In the genomic region with DNA sequence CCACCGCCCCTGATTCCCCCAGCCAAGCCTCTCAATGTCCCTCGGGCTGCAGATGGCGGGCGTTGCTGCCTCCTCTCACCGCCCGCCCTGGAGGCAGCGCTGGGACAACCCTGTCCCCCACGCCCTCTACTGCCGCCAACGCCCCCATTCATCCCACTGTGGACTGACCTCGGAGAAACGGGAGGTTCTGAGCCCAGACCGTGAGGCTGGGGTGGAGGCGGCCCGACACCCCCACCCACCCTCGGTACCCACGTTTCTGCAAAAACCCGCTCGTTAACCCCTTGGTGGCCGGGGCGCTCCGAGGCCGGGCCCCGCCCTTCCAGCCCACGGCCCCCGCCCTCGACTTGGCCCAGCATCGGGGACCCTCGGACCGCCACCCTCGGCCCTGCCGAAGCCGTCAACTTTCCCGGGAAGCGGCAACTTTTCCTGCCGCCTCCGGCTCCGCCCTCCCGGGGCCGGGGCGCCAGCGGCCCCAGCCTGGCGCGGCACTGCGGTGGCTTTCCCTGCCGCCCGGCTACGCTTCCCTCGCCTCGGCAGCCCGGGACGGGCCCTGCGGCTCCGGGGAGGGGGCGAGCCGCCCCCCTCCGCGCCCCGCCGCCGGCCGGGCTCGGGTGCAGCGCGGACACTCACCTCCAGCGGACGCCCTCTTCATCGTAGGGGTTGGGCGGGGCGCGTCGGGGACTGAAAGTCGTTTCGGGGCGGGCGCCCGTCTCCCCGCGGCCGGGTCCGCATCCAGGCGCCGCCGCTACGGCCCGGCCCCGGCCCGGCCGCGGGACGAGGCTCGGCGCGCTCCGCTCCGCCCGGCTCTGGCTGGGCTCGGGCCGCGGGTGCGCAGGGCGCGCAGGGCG, we compare ENCODE assay signal across 8 cellular contexts.
A peak's percentile ranks its signal among the peaks of the same experiment; 100 is the strongest.
DNase-seq lines count a peak whose midpoint lies in the region; ATAC-seq and TF ChIP-seq lines count a peak whose summit lies in the region.

No MANE protein-coding gene starts in this region.

- TF ChIP-seq CTCF in WERI-Rb-1 (IDR thresholded peaks at IDR 0.05; ENCODE audit: low read depth, low read length): no peak

- H3K4me3 ChIP-seq in WERI-Rb-1 (ENCODE audit: low read depth, low read length): peak overlapping the region; percentile 60
- peak overlapping the region; percentile 41 for H3K4me3 ChIP-seq in iPS-11a (ENCODE audit: low read depth, low read length)

- ATAC-seq in HG02884 (IDR thresholded peaks at IDR 0.05; ENCODE audit: unreplicated experiment): no peak

- peak overlapping the region; percentile 73 for H3K27ac ChIP-seq in WERI-Rb-1

- no peaks in the 10 kb centered on the region for H3K36me3 ChIP-seq in WERI-Rb-1

- DNase-seq in DMS 273 (lab: John Stamatoyannopoulos, UW; ENCODE audit: unreplicated experiment): peak; percentile 55
- no peak for DNase-seq in DMS 273 treated with DMSO at 0.1 percent for 48 hours (lab: John Stamatoyannopoulos, UW)
- DNase-seq in WERI-Rb-1: no peak
- DNase-seq in stimulated activated CD8-positive, alpha-beta memory T cell treated with anti-CD3 and anti-CD28 coated beads, Interleukin-4, amount 100 ng/mL, for 48 hours: peak; percentile 36
- DNase-seq in SHP77 treated with DMSO at 0.1 percent for 48 hours (lab: John Stamatoyannopoulos, UW): no peak
- DNase-seq in NCI-H345 treated with DMSO at 0.1 percent for 48 hours (lab: John Stamatoyannopoulos, UW; ENCODE audit: unreplicated experiment): no peak

- H3K9me3 ChIP-seq in WERI-Rb-1 (ENCODE audit: severe bottlenecking): no peaks in the 10 kb centered on the region

- H3K27me3 ChIP-seq in WERI-Rb-1 (ENCODE audit: insufficient read depth, low read depth, severe bottlenecking): no peaks in the 10 kb centered on the region

Comparison
In these comparisons a context has a peak if more than half of its experiments do, and no peak if none do; other contexts are left out.
1. DNase-seq: peak in DMS 273 (single experiment) and stimulated activated CD8-positive, alpha-beta memory T cell treated with anti-CD3 and anti-CD28 coated beads, Interleukin-4, amount 100 ng/mL, for 48 hours (single experiment); none in DMS 273 treated with DMSO at 0.1 percent for 48 hours (single experiment), WERI-Rb-1 (single experiment), SHP77 treated with DMSO at 0.1 percent for 48 hours (single experiment) and NCI-H345 treated with DMSO at 0.1 percent for 48 hours (single experiment).